ENCODE assay signal across 17 cellular contexts in the genomic region with DNA sequence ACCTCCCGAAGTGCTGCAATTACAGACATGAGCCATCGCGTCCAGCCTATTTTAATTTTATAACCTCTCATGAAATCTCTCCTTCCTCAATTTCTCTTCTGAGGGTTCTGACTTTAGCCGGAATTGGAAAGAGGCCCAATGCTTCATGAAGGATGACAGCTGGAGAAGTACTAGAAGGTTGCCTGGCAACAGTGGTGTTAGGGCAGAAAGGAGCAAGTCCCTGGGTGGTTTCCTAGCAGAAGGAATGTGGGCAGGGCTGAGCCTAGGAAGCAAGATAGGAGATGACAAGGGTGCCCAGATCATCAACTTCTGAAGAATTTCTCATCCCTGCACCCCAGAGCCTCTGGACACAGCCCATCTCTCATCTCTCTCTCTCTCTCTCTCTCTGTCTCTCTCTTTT. TPM values are rescaled to one million over a fixed set of nuclear protein-coding genes. Genes with fewer than 3 reads are reported as not detected.
A peak's percentile ranks its signal among the peaks of the same experiment; 100 is the strongest.
DNase-seq lines count a peak whose midpoint lies in the region; ATAC-seq, FAIRE-seq and TF ChIP-seq lines count a peak whose summit lies in the region.
"Had no signal": no experiment of that assay in that cellular context is flagged by ENCODE, and none has a peak within 500 bp of the region (broad histone marks: within the 10 kb centered on the region; RNA-seq: fewer than 3 reads in every experiment).

No MANE protein-coding gene starts in this region.

- H3K4me3 ChIP-seq in A549: no peak overlapping the region
- H3K4me3 ChIP-seq: PC-9, upper lobe of right lung had no signal

- POLR2A ChIA-PET in A549 (lab: Yijun Ruan, JAX): interaction anchor here (0.7 to 0.8 kb wide), 3 partner anchors 26 to 151 kb away, joined by 3 to 10 read pairs (median 4); a partner anchor contains a TSS

- CTCF ChIA-PET in A549 (lab: Yijun Ruan, JAX): interaction anchor here (0.9 to 3.1 kb wide), 10 partner anchors 8 to 208 kb away, joined by 3 to 10 read pairs (median 4); a partner anchor contains a TSS

- H3K4me1 ChIP-seq in A549: peaks cover 34% of the 10 kb centered on the region
- H3K4me1 ChIP-seq: upper lobe of right lung had no signal

- TF ChIP-seq EP300 in A549 (IDR thresholded peaks at IDR 0.05): no peak

- peak overlapping the region; percentile 85 to 92; a peak in 4 of 6 replicates for H3K27ac ChIP-seq in A549
- H3K27ac ChIP-seq: PC-9, upper lobe of right lung had no signal

- TF ChIP-seq CTCF in A549 (IDR thresholded peaks at IDR 0.05) (no peak), GM10266 (IDR thresholded peaks at IDR 0.05; ENCODE audit: control insufficient read depth, insufficient read depth, low read depth, missing control alignments) (no peak)

- no peak overlapping the region for H3K4me2 ChIP-seq in A549
- H3K4me2 ChIP-seq: PC-9 had no signal

- TF ChIP-seq POLR2A in A549 (IDR thresholded peaks at IDR 0.05; ENCODE audit: low read length): no peak

- TF ChIP-seq RAD21 in A549 (conservative IDR thresholded peaks at IDR 0.05 in 1 of 2, IDR thresholded peaks at IDR 0.05 in 1 of 2): no peak

- FAIRE-seq in A549 (lab: Jason Lieb, UNC): peak; percentile 93
- FAIRE-seq: frontal cortex had no signal

- in situ Hi-C loops in G401 (cut with HindIII; ENCODE audit: low sequenced_read_pairs): no loop called here

- 92% methylated on average over 4 of the region's 4 CpGs for WGBS in A549 (ENCODE audit: missing lambda C conversion rate)

- ATAC-seq in A549 (peak in 1 of 2 experiments; percentile 15; a peak in 3 of 6 replicates), HG03135 (IDR thresholded peaks at IDR 0.05; ENCODE audit: unreplicated experiment) (no peak)
- ATAC-seq: upper lobe of right lung had no signal

- DNase-seq in A549 (ENCODE audit: low read depth in 1 of 2, low spot score in 1 of 2): peak; percentile 50 to 88
- peak; percentile 54 for DNase-seq in EL
- DNase-seq in NOMO-1 treated with DMSO at 0.1 percent for 48 hours (lab: John Stamatoyannopoulos, UW; ENCODE audit: unreplicated experiment): peak; percentile 54
- DNase-seq in epidermal melanocyte (ENCODE audit: insufficient read length, low spot score): peak; percentile 4
- DNase-seq in SIG-M5 (lab: John Stamatoyannopoulos, UW): no peak
- DNase-seq in GM10266 (ENCODE audit: extremely low spot score): no peak
- no peak for DNase-seq in G401 (ENCODE audit: low spot score)
- DNase-seq: activated CD4-positive, alpha-beta T cell treated with anti-CD3 and anti-CD28 coated beads for 4 hours; DND-41; islet precursor cell; Kasumi-1; stimulated activated CD4-positive, alpha-beta T cell treated with anti-CD3 and anti-CD28 coated beads, Interleukin-1b, Interleukin-23, amount 100 ng/mL, for 48 hours; upper lobe of right lung had no signal

- H3K9me3 ChIP-seq in A549: peaks cover 11% of the 10 kb centered on the region
- H3K9me3 ChIP-seq: upper lobe of right lung had no signal

TF ChIP-seq in A549, 52 proteins besides CTCF, POLR2A, EP300 and RAD21:
- TF ChIP-seq, protein P1, sequence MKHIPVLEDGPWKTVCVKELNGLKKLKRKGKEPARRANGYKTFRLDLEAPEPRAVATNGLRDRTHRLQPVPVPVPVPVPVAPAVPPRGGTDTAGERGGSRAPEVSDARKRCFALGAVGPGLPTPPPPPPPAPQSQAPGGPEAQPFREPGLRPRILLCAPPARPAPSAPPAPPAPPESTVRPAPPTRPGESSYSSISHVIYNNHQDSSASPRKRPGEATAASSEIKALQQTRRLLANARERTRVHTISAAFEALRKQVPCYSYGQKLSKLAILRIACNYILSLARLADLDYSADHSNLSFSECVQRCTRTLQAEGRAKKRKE (CRISPR knock-in tag; IDR thresholded peaks at IDR 0.05; ENCODE audit: low read depth): 0 out of 2 replicates have a peak, but pooled peaks have one; percentile 5
- TF ChIP-seq ZFP36 (IDR thresholded peaks at IDR 0.05; ENCODE audit: borderline replicate concordance, partially characterized antibody) (no peak), RARB (CRISPR knock-in tag; IDR thresholded peaks at IDR 0.05) (no peak), HOXA7 (CRISPR knock-in tag; IDR thresholded peaks at IDR 0.05) (no peak)
- TF ChIP-seq, protein P2, sequence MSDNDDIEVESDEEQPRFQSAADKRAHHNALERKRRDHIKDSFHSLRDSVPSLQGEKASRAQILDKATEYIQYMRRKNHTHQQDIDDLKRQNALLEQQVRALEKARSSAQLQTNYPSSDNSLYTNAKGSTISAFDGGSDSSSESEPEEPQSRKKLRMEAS (IDR thresholded peaks at IDR 0.05): no peak
- TF ChIP-seq, protein P3, sequence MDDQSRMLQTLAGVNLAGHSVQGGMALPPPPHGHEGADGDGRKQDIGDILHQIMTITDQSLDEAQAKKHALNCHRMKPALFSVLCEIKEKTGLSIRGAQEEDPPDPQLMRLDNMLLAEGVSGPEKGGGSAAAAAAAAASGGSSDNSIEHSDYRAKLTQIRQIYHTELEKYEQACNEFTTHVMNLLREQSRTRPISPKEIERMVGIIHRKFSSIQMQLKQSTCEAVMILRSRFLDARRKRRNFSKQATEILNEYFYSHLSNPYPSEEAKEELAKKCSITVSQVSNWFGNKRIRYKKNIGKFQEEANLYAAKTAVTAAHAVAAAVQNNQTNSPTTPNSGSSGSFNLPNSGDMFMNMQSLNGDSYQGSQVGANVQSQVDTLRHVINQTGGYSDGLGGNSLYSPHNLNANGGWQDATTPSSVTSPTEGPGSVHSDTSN (IDR thresholded peaks at IDR 0.05): no peak

RNA-seq across cellular contexts. Expression of a gene that starts 25.8 kb away (rescaled TPM):
- 15.6 and 16.2 TPM in 2 replicates for polyA plus RNA-seq in A549 (2011; rRNA removed)
- polyA plus RNA-seq in A549 (2012; cell fraction: cytosol; rRNA removed): 11.5 and 18.6 TPM in 2 replicates
- 18.5 and 21.7 TPM in 2 replicates for polyA plus RNA-seq in A549 (2012; cell fraction: nucleus; rRNA removed)
- 4.4 to 8.2 TPM (median 7.3 TPM) in 3 replicates for polyA plus RNA-seq in A549 (2017; fragmentation: RNase III; extraction: RNeasy Plus Mini Kit Qiagen cat#74134 plus additional on column Dnase treatment)
- 8.8 and 9.3 TPM in 2 replicates for polyA minus RNA-seq in A549 (2011; rRNA and poly(A)+ RNA removed)
- total RNA-seq in G401 (2014; rRNA removed; shearing (Covaris generic)): not detected in 2 replicates
- total RNA-seq: upper lobe of right lung had no signal

RNA-seq across cellular contexts. Expression of a gene that starts 46.4 kb away (rescaled TPM):
- 0.25 and 0.28 TPM in 2 replicates for polyA plus RNA-seq in A549 (2011; rRNA removed)
- 0.66 and 0.87 TPM in 2 replicates for polyA plus RNA-seq in A549 (2012; cell fraction: cytosol; rRNA removed)
- 0.24 TPM in 1 of 2 replicates, not detected in the other for polyA plus RNA-seq in A549 (2012; cell fraction: nucleus; rRNA removed)
- 0.50 to 0.94 TPM (median 0.53 TPM) in 3 replicates for polyA plus RNA-seq in A549 (2017; fragmentation: RNase III; extraction: RNeasy Plus Mini Kit Qiagen cat#74134 plus additional on column Dnase treatment)
- polyA minus RNA-seq in A549 (2011; rRNA and poly(A)+ RNA removed): not detected in 2 replicates
- 0.71 TPM in 1 of 2 replicates, not detected in the other for total RNA-seq in G401 (2014; rRNA removed; shearing (Covaris generic))
- total RNA-seq: dermis microvascular lymphatic vessel endothelial cell, frontal cortex had no signal

RNA-seq across cellular contexts. Expression of a gene that starts 54.5 kb away (rescaled TPM):
- polyA plus RNA-seq in A549 (2011; rRNA removed): 1.1 and 1.5 TPM in 2 replicates
- polyA plus RNA-seq in A549 (2012; cell fraction: cytosol; rRNA removed): 0.69 and 0.74 TPM in 2 replicates
- 3.2 and 5.0 TPM in 2 replicates for polyA plus RNA-seq in A549 (2012; cell fraction: nucleus; rRNA removed)
- polyA plus RNA-seq in A549 (2017; fragmentation: RNase III; extraction: RNeasy Plus Mini Kit Qiagen cat#74134 plus additional on column Dnase treatment): 4.6 to 6.9 TPM (median 5.8 TPM) in 3 replicates
- polyA minus RNA-seq in A549 (2011; rRNA and poly(A)+ RNA removed): 0.87 and 1.3 TPM in 2 replicates
- total RNA-seq in G401 (2014; rRNA removed; shearing (Covaris generic)): 0.68 and 1.8 TPM in 2 replicates

Comparison
In these comparisons a context has a peak if more than half of its experiments do, and no peak if none do; other contexts are left out.
1. DNase-seq: peak in A549 (2 of 2), EL (single experiment), NOMO-1 treated with DMSO at 0.1 percent for 48 hours (single experiment) and epidermal melanocyte (single experiment); none in SIG-M5 (single experiment), GM10266 (single experiment) and G401 (single experiment).